Comparison of ENCODE assay signal across 24 cellular contexts in genomic region chr6:281469-282103, GRCh38.
"Had no signal": no experiment of that assay in that cellular context is flagged by ENCODE, and none has a peak within 500 bp of the region (broad histone marks: within the 10 kb centered on the region; RNA-seq: fewer than 3 reads in every experiment).

No MANE protein-coding gene starts in this region.

- ATAC-seq: activated CD4-positive, CD25-positive, alpha-beta regulatory T cell treated with anti-CD3 and anti-CD28 coated beads, Interleukin-2, amount 50 U/mL, for 24 hours; activated T-cell treated with anti-CD3 and anti-CD28 coated beads, Interleukin-2, amount 50 U/mL, for 72 hours; T-cell had no signal

- H3K27ac ChIP-seq: brain microvascular endothelial cell, epithelial cell of prostate, WERI-Rb-1 had no signal

- H3K36me3 ChIP-seq: brain microvascular endothelial cell, WERI-Rb-1 had no signal

- DNase-seq: activated B cell treated with CpG ODN at 0.5 μM for 24 hours; activated CD4-positive, alpha-beta memory T cell treated with anti-CD3 and anti-CD28 coated beads, Interleukin-2, amount 10 ng/mL, durations not matched to agents 7 days and 5 days; activated CD4-positive, alpha-beta T cell treated with anti-CD3 and anti-CD28 coated beads, Interleukin-2, amount 50 U/mL, for 4 hours; activated CD8-positive, alpha-beta memory T cell treated with anti-CD3 and anti-CD28 coated beads, Interleukin-2, amount 50 U/mL, for 48 hours; activated gamma-delta T cell treated with Interleukin-2 at 50 U/mL for 16 hours; activated naive CD4-positive, alpha-beta T cell treated with anti-CD3 and anti-CD28 coated beads, Interleukin-2, amount 50 U/mL, for 16 hours; activated naive CD4-positive, alpha-beta T cell treated with Interleukin-2 at 50 U/mL for 16 hours; activated T-cell treated with anti-CD3 and anti-CD28 coated beads for 4 hours; activated T-cell treated with anti-CD3 and anti-CD28 coated beads, Interleukin-2, amount 50 U/mL, for 24 hours; activated T-cell treated with anti-CD3 and anti-CD28 coated beads, Interleukin-2, amount 50 U/mL, for 72 hours; amniotic stem cell; anterior cingulate cortex; brain microvascular endothelial cell; caudate nucleus; cortex of kidney; dermis blood vessel endothelial cell; effector CD8-positive, alpha-beta T cell; foreskin fibroblast; SW 1271; T-cell; T1000; WERI-Rb-1 had no signal
